In the genomic region with DNA sequence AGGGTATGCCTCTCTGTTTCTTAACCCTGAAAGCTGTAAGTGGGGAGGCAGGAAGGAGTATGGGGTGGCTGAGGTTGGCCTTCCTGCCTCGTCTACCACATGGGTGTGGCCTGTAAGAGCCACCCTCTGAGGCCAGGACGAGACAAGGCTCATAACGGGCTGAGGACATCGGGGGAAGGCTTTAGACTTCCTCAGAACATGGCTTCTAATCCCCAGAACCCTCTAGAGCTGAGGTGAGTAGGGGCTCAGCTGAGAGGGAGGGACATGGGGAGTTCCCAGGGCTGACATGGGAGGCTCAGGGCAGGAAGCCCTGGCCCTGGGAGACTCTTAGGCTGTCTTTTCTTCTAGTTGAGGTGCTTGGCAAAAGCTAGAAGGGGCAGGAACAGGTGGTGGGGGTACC, we compare ENCODE assay signal across 14 cellular contexts. TPM values are rescaled to one million over a fixed set of nuclear protein-coding genes. Genes with fewer than 3 reads are reported as not detected.
DNase-seq lines count a peak whose midpoint lies in the region; ATAC-seq, FAIRE-seq and TF ChIP-seq lines count a peak whose summit lies in the region.
"Had no signal": no experiment of that assay in that cellular context is flagged by ENCODE, and none has a peak within 500 bp of the region (broad histone marks: within the 10 kb centered on the region; RNA-seq: fewer than 3 reads in every experiment).

No MANE protein-coding gene starts in this region.

- 0 out of 2 replicates have a peak overlapping the region, but pooled peaks have one; percentile 24 for H3K27ac ChIP-seq in GM12878 (ENCODE audit: control insufficient read depth, insufficient read depth)

- no peaks in the 10 kb centered on the region for H3K27me3 ChIP-seq in GM12878 (replicated peaks in 1 of 2; ENCODE audit: control insufficient read depth in 2 of 2, insufficient read depth in 2 of 2, low read length in 1 of 2)

- no peak for TF ChIP-seq RAD21 in GM12878 (IDR thresholded peaks at IDR 0.05; ENCODE audit: insufficient read depth, low read depth, low read length)

- ATAC-seq in GM12878 = peak; percentile 67
- peak; percentile 63 for ATAC-seq in stimulated activated naive CD8-positive, alpha-beta T cell treated with anti-CD3 and anti-CD28 coated beads, Interleukin-15, Interleukin-2, amounts not matched to agents 100 U/mL and 50 U/mL, for 24 hours
- ATAC-seq in HG03378 (IDR thresholded peaks at IDR 0.05; ENCODE audit: unreplicated experiment) = no peak
- ATAC-seq: HCT116 had no signal

- H3K36me3 Mint-ChIP-seq in T-helper 1 cell treated with Interleukin-12 subunit alpha and Interleukin-12 subunit beta and Interleukin-4 antibody, amounts not matched to agents 30 μg/mL and 1 μg/mL, for 36 hours (ENCODE audit: low read depth) = peaks cover 4% of the 10 kb centered on the region
- no peaks in the 10 kb centered on the region for H3K36me3 Mint-ChIP-seq in glutamatergic neuron (ENCODE audit: unreplicated experiment)
- H3K36me3 Mint-ChIP-seq: brain, mesothelial cell of epicardium had no signal

- H3K4me3 ChIP-seq in GM12878 = no peak overlapping the region

- TF ChIP-seq EP300 in GM12878 (IDR thresholded peaks at IDR 0.05; ENCODE audit: borderline replicate concordance in 1 of 2, control insufficient read depth in 1 of 2, low read depth in 2 of 2, low read length in 2 of 2) = no peak

- no peak for TF ChIP-seq CTCF in GM12878 (IDR thresholded peaks at IDR 0.05 in 2 of 3, conservative IDR thresholded peaks at IDR 0.05 in 1 of 3; ENCODE audit: control insufficient read depth in 2 of 3, extremely low read depth in 1 of 3, insufficient read depth in 1 of 3, low read depth in 3 of 3, low read length in 3 of 3)
- TF ChIP-seq CTCF in glutamatergic neuron (IDR thresholded peaks at IDR 0.05; ENCODE audit: partially characterized antibody, unreplicated experiment) = no peak

- H3K4me2 ChIP-seq in GM12878 (ENCODE audit: control insufficient read depth, insufficient read depth) = no peak overlapping the region

- DNase-seq in activated naive CD4-positive, alpha-beta T cell treated with Interleukin-2 at 50 U/mL for 16 hours = peak; percentile 11
- DNase-seq in activated naive CD4-positive, alpha-beta T cell treated with anti-CD3 and anti-CD28 coated beads, Interleukin-2, amount 50 U/mL, for 16 hours = no peak
- DNase-seq in GM12878 (ENCODE audit: low read depth, low spot score) (no peak), glutamatergic neuron (no peak), NCI-H524 treated with DMSO at 0.1 percent for 48 hours (lab: John Stamatoyannopoulos, UW) (no peak)
- DNase-seq in stimulated activated naive CD8-positive, alpha-beta T cell treated with anti-CD3 and anti-CD28 coated beads, Interleukin-15, Interleukin-2, amounts not matched to agents 100 U/mL and 50 U/mL, for 24 hours = no peak
- DNase-seq: stimulated activated CD4-positive, alpha-beta T cell treated with anti-CD3 and anti-CD28 coated beads, Interleukin-1b, Interleukin-23, amount 100 ng/mL, for 48 hours had no signal

- peak overlapping the region; percentile 89 for H3K27ac Mint-ChIP-seq in T-helper 1 cell treated with Interleukin-12 subunit alpha and Interleukin-12 subunit beta and Interleukin-4 antibody, amounts not matched to agents 30 μg/mL and 1 μg/mL, for 36 hours
- no peak overlapping the region for H3K27ac Mint-ChIP-seq in glutamatergic neuron (ENCODE audit: unreplicated experiment)
- H3K27ac Mint-ChIP-seq: mesothelial cell of epicardium had no signal

- CTCF ChIA-PET in GM12878 (lab: Yijun Ruan, JAX) = interaction anchor here (1.2 to 5.0 kb wide), 3 partner anchors 15 to 60 kb away, joined by 3 to 62 read pairs (median 4); no protein-coding TSS in a partner anchor

- H3K4me1 Mint-ChIP-seq in T-helper 1 cell treated with Interleukin-12 subunit alpha and Interleukin-12 subunit beta and Interleukin-4 antibody, amounts not matched to agents 30 μg/mL and 1 μg/mL, for 36 hours (ENCODE audit: low read depth) = peaks cover 36% of the 10 kb centered on the region
- H3K4me1 Mint-ChIP-seq in glutamatergic neuron (ENCODE audit: low read depth, unreplicated experiment) = peaks cover 10% of the 10 kb centered on the region

- H3K9me3 Mint-ChIP-seq in T-helper 1 cell treated with Interleukin-12 subunit alpha and Interleukin-12 subunit beta and Interleukin-4 antibody, amounts not matched to agents 30 μg/mL and 1 μg/mL, for 36 hours = no peaks in the 10 kb centered on the region
- H3K9me3 Mint-ChIP-seq in glutamatergic neuron (ENCODE audit: unreplicated experiment) = peaks cover 11% of the 10 kb centered on the region
- H3K9me3 Mint-ChIP-seq: brain, mesothelial cell of epicardium had no signal

- in situ Hi-C loops in GM12878 (cut with MboI) = no loop called here

- TF ChIP-seq POLR2A in GM12878 (IDR thresholded peaks at IDR 0.05; ENCODE audit: low read depth, low read length) = no peak; the same call in 1 of the 2 replicates

- H3K9me3 ChIP-seq in GM12878 (replicated peaks; ENCODE audit: control insufficient read depth, insufficient read depth, low read length) = no peaks in the 10 kb centered on the region

- no peaks in the 10 kb centered on the region for H3K36me3 ChIP-seq in GM12878 (ENCODE audit: control insufficient read depth in 2 of 2, insufficient read depth in 2 of 2, low read length in 1 of 2)

- no peak overlapping the region for H3K9ac ChIP-seq in GM12878 (ENCODE audit: control insufficient read depth, insufficient read depth, low read length)

- POLR2A ChIA-PET in GM12878 (lab: Charles Lee) = no interaction called here

- H3K79me2 ChIP-seq in GM12878 (ENCODE audit: control insufficient read depth, insufficient read depth, low read length) = no peaks in the 10 kb centered on the region

- RAD21 ChIA-PET in GM12878 (lab: Charles Lee; ENCODE audit: unreplicated experiment) = interaction anchor here (3.3 kb wide), 1 partner anchor 61 kb away, joined by 16 read pairs; no protein-coding TSS in a partner anchor

- peak overlapping the region; percentile 57 for H2AFZ ChIP-seq in GM12878 (ENCODE audit: control insufficient read depth, low read depth, low read length)

- SMC1A ChIA-PET in GM12878 (lab: Charles Lee; ENCODE audit: uncharacterized antibody, unreplicated experiment) = interaction anchor here (2.1 kb wide), 1 partner anchor 60 kb away, joined by 13 read pairs; no protein-coding TSS in a partner anchor

- H4K20me1 ChIP-seq in GM12878 (ENCODE audit: control insufficient read depth, insufficient read depth) = no peaks in the 10 kb centered on the region

- peak overlapping the region; percentile 86 for H3K4me3 Mint-ChIP-seq in T-helper 1 cell treated with Interleukin-12 subunit alpha and Interleukin-12 subunit beta and Interleukin-4 antibody, amounts not matched to agents 30 μg/mL and 1 μg/mL, for 36 hours
- H3K4me3 Mint-ChIP-seq in glutamatergic neuron (ENCODE audit: unreplicated experiment) = no peak overlapping the region
- H3K4me3 Mint-ChIP-seq: brain, mesothelial cell of epicardium had no signal

- intact Hi-C loops in GM12878 (cut with micrococcal nuclease; ENCODE audit: unreplicated experiment) = no loop called here

- FAIRE-seq in GM12878 (lab: Jason Lieb, UNC) = no peak
- FAIRE-seq: endometrium had no signal

- 9% methylated on average over 4 of the region's 4 CpGs for WGBS in GM12878 (ENCODE audit: insufficient coverage, insufficient replicate concordance, low lambda C conversion rate, missing lambda C conversion rate)

- no peaks in the 10 kb centered on the region for H3K27me3 Mint-ChIP-seq in T-helper 1 cell treated with Interleukin-12 subunit alpha and Interleukin-12 subunit beta and Interleukin-4 antibody, amounts not matched to agents 30 μg/mL and 1 μg/mL, for 36 hours (ENCODE audit: low read depth)
- H3K27me3 Mint-ChIP-seq in glutamatergic neuron (ENCODE audit: unreplicated experiment) = peaks cover 9% of the 10 kb centered on the region

- no peaks in the 10 kb centered on the region for H3K4me1 ChIP-seq in GM12878 (ENCODE audit: control insufficient read depth, insufficient read depth, low read length)

- no TSS peak for BruUV-seq in GM12878 (replicated peaks; lab: Mats Ljungman, UMichigan)

TF ChIP-seq in GM12878, 131 proteins besides CTCF, POLR2A, EP300 and RAD21:
- no peak for TF ChIP-seq NRF1 (conservative IDR thresholded peaks at IDR 0.05; ENCODE audit: low read depth, low read length)
- no peak for TF ChIP-seq ZNF24 (IDR thresholded peaks at IDR 0.05)
- TF ChIP-seq BRCA1 (IDR thresholded peaks at IDR 0.05; ENCODE audit: low read depth, low read length) = no peak
- TF ChIP-seq WRNIP1 (IDR thresholded peaks at IDR 0.05; ENCODE audit: borderline replicate concordance, low read depth, low read length) = no peak
- no peak for TF ChIP-seq KDM1A (IDR thresholded peaks at IDR 0.05; ENCODE audit: borderline replicate concordance)
- TF ChIP-seq BHLHE40 (IDR thresholded peaks at IDR 0.05; ENCODE audit: borderline replicate concordance in 1 of 2, low read depth in 2 of 2, low read length in 1 of 2) = no peak
- TF ChIP-seq TCF7 (IDR thresholded peaks at IDR 0.05; ENCODE audit: borderline replicate concordance) = no peak

RNA-seq across cellular contexts. Expression of gene EMX1, which starts 36.7 kb away (rescaled TPM):
- total RNA-seq in GM12878 (2013; cell fraction: nucleolus; rRNA removed) = 6.4 and 11.8 TPM in 2 replicates
- total RNA-seq in GM12878 (2014; rRNA removed) = 1.9 and 2.3 TPM in 2 replicates
- total RNA-seq in GM12878 (2014; rRNA removed; fragmentation: Illumina TruSeq; extraction: Trizol) = 0.28 and 0.49 TPM in 2 replicates
- 1.1 and 1.2 TPM in 2 replicates for total RNA-seq in GM12878 (2021)
- 0.42 TPM for polyA plus RNA-seq in GM12878 (2011; ENCODE audit: low read depth)
- polyA plus RNA-seq in GM12878 (2011; rRNA removed) = 3.2 and 5.1 TPM in 2 replicates
- polyA plus RNA-seq in GM12878 (2011; cell fraction: cytosol; rRNA removed) = 4.7 and 9.5 TPM in 2 replicates
- polyA plus RNA-seq in GM12878 (2011; cell fraction: nucleus; rRNA removed) = 42.0 and 42.5 TPM in 2 replicates
- 0.97 and 2.0 TPM in 2 replicates for polyA plus RNA-seq in GM12878 (2012)
- 0.16 TPM in 1 of 2 replicates, not detected in the other for polyA plus RNA-seq in GM12878 (2014; fragmentation: Illumina TruSeq; extraction: Trizol)
- under 1 TPM in 1 of 2 experiments, not detected in 1; 0.07 TPM for polyA plus RNA-seq in GM12878 (2014; fragmentation: Nextera tagmentation; extraction: Ambion mirVana)
- 1.1 and 1.3 TPM in 2 replicates for polyA plus RNA-seq in GM12878 (2014; rRNA removed)
- polyA plus RNA-seq in GM12878 (2016; fragmentation: Nextera tagmentation; extraction: Ambion mirVana) = 1 to 10 TPM; 1.1 to 1.5 TPM
- polyA minus RNA-seq in GM12878 (2011; rRNA and poly(A)+ RNA removed) = 3.4 and 4.5 TPM in 2 replicates
- 2.4 and 3.0 TPM in 2 replicates for polyA minus RNA-seq in GM12878 (2011; cell fraction: cytosol; rRNA and poly(A)+ RNA removed)
- 11.5 and 18.7 TPM in 2 replicates for polyA minus RNA-seq in GM12878 (2011; cell fraction: nucleus; rRNA and poly(A)+ RNA removed)
- 0.54 TPM for total RNA-seq in glutamatergic neuron (ENCODE audit: unreplicated experiment)
- total RNA-seq: mesothelial cell of epicardium, pulmonary artery endothelial cell had no signal
